1 cellular context compared by ENCODE assay signal in genomic region chr11:6438979-6439571, GRCh38.
TF ChIP-seq lines count a peak whose summit lies in the region.

No MANE protein-coding gene starts in this region.

TF ChIP-seq in neural cell, 6 proteins besides CTCF, POLR2A, EP300 and RAD21 (continued from another document):
- TF ChIP-seq REST (IDR thresholded peaks at IDR 0.05; ENCODE audit: borderline replicate concordance) (no peak), SMC3 (conservative IDR thresholded peaks at IDR 0.05; ENCODE audit: poor library complexity) (peak; percentile 44)
TF ChIP-seq in neural cell: peak in this region for 2.
